Comparison of ENCODE assay signal across 1 cellular context in genomic region chr2:42205337-42205736, GRCh38.
TF ChIP-seq lines count a peak whose summit lies in the region.

No MANE protein-coding gene starts in this region.

TF ChIP-seq in IMR-90, 13 proteins besides CTCF, POLR2A, EP300 and RAD21:
- TF ChIP-seq CEBPB (IDR thresholded peaks at IDR 0.05; ENCODE audit: low read depth, low read length) (no peak), NFE2L2 (IDR thresholded peaks at IDR 0.05; ENCODE audit: low read depth, low read length) (no peak), MAFK (IDR thresholded peaks at IDR 0.05; ENCODE audit: low read depth, low read length) (no peak), ELK1 (IDR thresholded peaks at IDR 0.05; ENCODE audit: borderline replicate concordance, low read depth, low read length) (no peak), CHD1 (IDR thresholded peaks at IDR 0.05; ENCODE audit: low read depth, low read length) (no peak), USF2 (IDR thresholded peaks at IDR 0.05; ENCODE audit: low read depth, low read length) (no peak), FOS (IDR thresholded peaks at IDR 0.05; ENCODE audit: low read depth, low read length) (no peak)
